Comparison of ENCODE assay signal across 1 cellular context in genomic region chr5:132873119-132873929, GRCh38.
TF ChIP-seq lines count a peak whose summit lies in the region.

Gene LEAP2, plus strand, starts transcription at chr5:132873668. Its CDS starts 27 bp downstream, at chr5:132873695.

TF ChIP-seq in HepG2, 621 proteins besides CTCF, POLR2A, EP300 and RAD21 (continued from another document and continues in another):
- TF ChIP-seq ZNF75D (CRISPR knock-in tag; IDR thresholded peaks at IDR 0.05; ENCODE audit: borderline replicate concordance) (no peak), CHD4 (IDR thresholded peaks at IDR 0.05; ENCODE audit: borderline replicate concordance, low read length) (peak; percentile 74; the same call in 1 of the 2 replicates), FOXC1 (CRISPR knock-in tag; IDR thresholded peaks at IDR 0.05; ENCODE audit: borderline replicate concordance) (no peak), DMTF1 (CRISPR knock-in tag; IDR thresholded peaks at IDR 0.05) (no peak), RBM22 (optimal IDR thresholded peaks at IDR 0.05; ENCODE audit: low read length) (peak; percentile 91), ZNF260 (CRISPR knock-in tag; IDR thresholded peaks at IDR 0.05; ENCODE audit: borderline replicate concordance, low read depth) (no peak), ZNF614 (CRISPR knock-in tag; IDR thresholded peaks at IDR 0.05; ENCODE audit: borderline replicate concordance) (peak; percentile 28; the same call in 1 of the 2 replicates), ZNF598 (CRISPR knock-in tag; IDR thresholded peaks at IDR 0.05; ENCODE audit: borderline replicate concordance) (no peak), RCOR2 (CRISPR knock-in tag; IDR thresholded peaks at IDR 0.05) (peak; percentile 24; the same call in 1 of the 2 replicates), ZNF180 (CRISPR knock-in tag; IDR thresholded peaks at IDR 0.05; ENCODE audit: borderline replicate concordance, low read depth) (no peak), ZNF7 (CRISPR knock-in tag; IDR thresholded peaks at IDR 0.05) (no peak), BCL6 (CRISPR knock-in tag; IDR thresholded peaks at IDR 0.05) (peak; percentile 80), ZNF563 (CRISPR knock-in tag; IDR thresholded peaks at IDR 0.05) (peak; percentile 52; the same call in 1 of the 2 replicates), PHB2 (IDR thresholded peaks at IDR 0.05; ENCODE audit: partially characterized antibody) (no peak), E2F1 (CRISPR knock-in tag; IDR thresholded peaks at IDR 0.05) (no peak), RFX3 (CRISPR knock-in tag; IDR thresholded peaks at IDR 0.05) (no peak), KAT8 (CRISPR knock-in tag; IDR thresholded peaks at IDR 0.05) (peak; percentile 71; the same call in 1 of the 2 replicates), CEBPG (CRISPR knock-in tag; IDR thresholded peaks at IDR 0.05) (peak; percentile 55; the same call in 1 of the 2 replicates), ZKSCAN1 (IDR thresholded peaks at IDR 0.05; ENCODE audit: low read length) (no peak), FOXM1 (CRISPR knock-in tag; IDR thresholded peaks at IDR 0.05) (no peak), HIC2 (CRISPR knock-in tag; IDR thresholded peaks at IDR 0.05; ENCODE audit: low read depth) (no peak), ZNF3 (CRISPR knock-in tag; IDR thresholded peaks at IDR 0.05) (no peak), RBM39 (IDR thresholded peaks at IDR 0.05; ENCODE audit: low read depth, low read length, poor library complexity, severe bottlenecking) (no peak), ZNF597 (CRISPR knock-in tag; IDR thresholded peaks at IDR 0.05) (no peak), ISX (CRISPR knock-in tag; conservative IDR thresholded peaks at IDR 0.05) (no peak), ZNF318 (CRISPR knock-in tag; IDR thresholded peaks at IDR 0.05) (no peak; the same call in 1 of the 2 replicates), ZNF468 (CRISPR knock-in tag; IDR thresholded peaks at IDR 0.05) (no peak), MAF1 (CRISPR knock-in tag; IDR thresholded peaks at IDR 0.05; ENCODE audit: borderline replicate concordance) (no peak), SMARCE1 (IDR thresholded peaks at IDR 0.05; ENCODE audit: borderline replicate concordance) (no peak), ARID2 (CRISPR knock-in tag; IDR thresholded peaks at IDR 0.05; ENCODE audit: borderline replicate concordance) (0 out of 2 replicates have a peak, but pooled peaks have one; percentile 23), ZSCAN12 (CRISPR knock-in tag; IDR thresholded peaks at IDR 0.05) (no peak), GLMP (CRISPR knock-in tag; IDR thresholded peaks at IDR 0.05; ENCODE audit: borderline replicate concordance) (no peak), UBTF (CRISPR knock-in tag; IDR thresholded peaks at IDR 0.05) (no peak), POLR2AphosphoS2 (IDR thresholded peaks at IDR 0.05; ENCODE audit: low read depth, low read length) (peak; percentile 99), SP1 (IDR thresholded peaks at IDR 0.05) (no peak), SP1 (CRISPR knock-in tag; IDR thresholded peaks at IDR 0.05) (no peak), HBP1 (CRISPR knock-in tag; IDR thresholded peaks at IDR 0.05; ENCODE audit: low read depth) (no peak; the same call in 1 of the 2 replicates), HOXD1 (CRISPR knock-in tag; IDR thresholded peaks at IDR 0.05) (0 out of 2 replicates have a peak, but pooled peaks have one; percentile 44), LCORL (IDR thresholded peaks at IDR 0.05) (peak; percentile 70), LCORL (CRISPR knock-in tag; IDR thresholded peaks at IDR 0.05) (peak; percentile 94), ZNF605 (CRISPR knock-in tag; IDR thresholded peaks at IDR 0.05) (0 out of 2 replicates have a peak, but pooled peaks have one; percentile 78), RFXANK (CRISPR knock-in tag; IDR thresholded peaks at IDR 0.05) (no peak; the same call in 1 of the 2 replicates), ZNF33A (CRISPR knock-in tag; IDR thresholded peaks at IDR 0.05; ENCODE audit: borderline replicate concordance) (no peak), KDM5B (CRISPR knock-in tag; IDR thresholded peaks at IDR 0.05; ENCODE audit: borderline replicate concordance) (no peak), FOXA3 (CRISPR knock-in tag; IDR thresholded peaks at IDR 0.05) (peak; percentile 76)
